9 cellular contexts compared by ENCODE assay signal in genomic region chr20:10476319-10476724, GRCh38. TPM values are rescaled to one million over a fixed set of nuclear protein-coding genes. Genes with fewer than 3 reads are reported as not detected.
DNase-seq lines count a peak whose midpoint lies in the region; ATAC-seq and TF ChIP-seq lines count a peak whose summit lies in the region.
"Had no signal": no experiment of that assay in that cellular context is flagged by ENCODE, and none has a peak within 500 bp of the region (broad histone marks: within the 10 kb centered on the region; RNA-seq: fewer than 3 reads in every experiment).

No MANE protein-coding gene starts in this region.

- intact Hi-C loops in Right ventricle myocardium superior (cut with DNase I) = no loop called here
- intact Hi-C loops in cardiac septum (cut with DNase I) = loop anchor here (10.0 kb wide), 1 partner anchor 188 kb away; no protein-coding TSS in a partner anchor
- intact Hi-C loops in testis (cut with DNase I; ENCODE audit: low total_unique reads) = no loop called here

- H3K27me3 ChIP-seq in testis = no peaks in the 10 kb centered on the region

- WGBS in testis, 2 donors = 66 to 71% methylated on average over 3 of the region's 3 CpGs

- H3K27ac ChIP-seq in testis = no peak overlapping the region

- peaks cover 17% of the 10 kb centered on the region for H3K4me1 ChIP-seq in testis

- TF ChIP-seq CTCF in testis (IDR thresholded peaks at IDR 0.05) = no peak

- no peak overlapping the region for H3K4me3 ChIP-seq in testis

- H3K9me3 ChIP-seq in testis = no peaks in the 10 kb centered on the region

- DNase-seq in Right ventricle myocardium superior (no peak), cardiac septum (ENCODE audit: low spot score) (no peak), SHP77 treated with DMSO at 0.1 percent for 48 hours (lab: John Stamatoyannopoulos, UW) (peak; percentile 24), testis (peak; percentile 35), HuH-7 (ENCODE audit: low spot score) (no peak), epidermal melanocyte (ENCODE audit: insufficient read length, low spot score) (no peak), NCI-H69 (lab: John Stamatoyannopoulos, UW) (no peak)
- DNase-seq: CD4-positive, CD25-positive, alpha-beta regulatory T cell had no signal

- ATAC-seq in Right ventricle myocardium superior (ENCODE audit: poor library complexity) = peak; percentile 45
- ATAC-seq in HG03025 (IDR thresholded peaks at IDR 0.05; ENCODE audit: low FRiP score, unreplicated experiment) = peak; percentile 82

- TF ChIP-seq POLR2A in testis (IDR thresholded peaks at IDR 0.05) = no peak

- no peaks in the 10 kb centered on the region for H3K36me3 ChIP-seq in testis (ENCODE audit: low read depth, missing control alignments)

RNA-seq across cellular contexts. Expression of gene SLX4IP, which starts 41.2 kb away (rescaled TPM):
- 2.6 TPM for total RNA-seq in Right ventricle myocardium superior
- total RNA-seq in cardiac septum = 2.3 TPM
- 10 to 100 TPM in 1 of 2 donors, 1 to 10 TPM in 1; 9.7 to 10.8 TPM for total RNA-seq in testis
- 3.8 TPM for polyA plus RNA-seq in testis (ENCODE audit: insufficient read depth, low read depth, low replicate concordance)

RNA-seq across cellular contexts. Expression of gene MKKS, which starts 42.3 kb away (rescaled TPM):
- 27.2 TPM for total RNA-seq in Right ventricle myocardium superior
- total RNA-seq in cardiac septum = 15.9 TPM
- total RNA-seq in testis = 10 to 100 TPM; 15.7 to 16.0 TPM
- polyA plus RNA-seq in testis (ENCODE audit: insufficient read depth, low read depth, low replicate concordance) = 37.1 TPM

Comparison
In these comparisons a context has a peak if more than half of its experiments do, and no peak if none do; other contexts are left out.
1. DNase-seq: peak in SHP77 treated with DMSO at 0.1 percent for 48 hours (single experiment) and testis (single experiment); none in Right ventricle myocardium superior (single experiment), cardiac septum (single experiment), HuH-7 (single experiment), epidermal melanocyte (single experiment) and NCI-H69 (single experiment).